Comparison of ENCODE assay signal across 1 cellular context in the genomic region with DNA sequence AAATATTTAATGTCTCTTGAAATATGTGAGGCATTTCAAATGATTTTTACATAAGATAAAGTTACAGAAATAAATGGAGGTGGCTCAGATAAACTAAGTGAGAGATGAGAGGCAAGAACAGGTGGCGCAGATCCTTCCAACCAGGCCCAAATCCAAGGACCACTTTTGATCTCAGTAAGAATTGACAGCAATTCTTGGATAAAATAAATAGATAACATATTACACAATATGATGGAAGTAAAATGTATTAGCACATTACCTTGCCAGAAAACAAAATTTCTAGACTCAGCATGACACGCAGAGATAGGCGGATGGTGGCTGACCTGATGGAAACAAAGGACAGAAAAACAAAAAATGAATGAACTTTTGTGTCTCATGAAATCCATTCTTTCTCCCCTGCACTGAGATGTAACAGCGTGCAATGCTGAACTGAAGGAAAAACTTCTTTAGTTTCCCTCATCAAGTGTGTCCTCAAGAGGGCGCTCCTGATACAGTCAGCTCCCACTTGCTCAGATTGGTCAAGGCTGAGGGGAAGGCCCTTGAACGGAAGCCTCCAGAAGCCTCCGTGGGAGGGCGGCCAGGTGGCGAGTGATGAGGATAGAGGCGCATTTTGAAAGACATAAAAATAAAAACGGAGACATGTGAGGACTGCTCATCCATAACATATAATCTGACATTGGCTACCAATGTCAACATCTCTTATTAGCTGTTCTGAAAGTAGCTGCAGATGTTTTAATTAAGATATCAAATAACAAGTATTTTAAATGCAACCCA.
A peak's percentile ranks its signal among the peaks of the same experiment; 100 is the strongest.
TF ChIP-seq lines count a peak whose summit lies in the region.

No MANE protein-coding gene starts in this region.

TF ChIP-seq in GM12878, 131 proteins besides CTCF, POLR2A, EP300 and RAD21 (continued from another document):
- TF ChIP-seq, protein P1, sequence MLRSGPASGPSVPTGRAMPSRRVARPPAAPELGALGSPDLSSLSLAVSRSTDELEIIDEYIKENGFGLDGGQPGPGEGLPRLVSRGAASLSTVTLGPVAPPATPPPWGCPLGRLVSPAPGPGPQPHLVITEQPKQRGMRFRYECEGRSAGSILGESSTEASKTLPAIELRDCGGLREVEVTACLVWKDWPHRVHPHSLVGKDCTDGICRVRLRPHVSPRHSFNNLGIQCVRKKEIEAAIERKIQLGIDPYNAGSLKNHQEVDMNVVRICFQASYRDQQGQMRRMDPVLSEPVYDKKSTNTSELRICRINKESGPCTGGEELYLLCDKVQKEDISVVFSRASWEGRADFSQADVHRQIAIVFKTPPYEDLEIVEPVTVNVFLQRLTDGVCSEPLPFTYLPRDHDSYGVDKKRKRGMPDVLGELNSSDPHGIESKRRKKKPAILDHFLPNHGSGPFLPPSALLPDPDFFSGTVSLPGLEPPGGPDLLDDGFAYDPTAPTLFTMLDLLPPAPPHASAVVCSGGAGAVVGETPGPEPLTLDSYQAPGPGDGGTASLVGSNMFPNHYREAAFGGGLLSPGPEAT (IDR thresholded peaks at IDR 0.05; ENCODE audit: low read depth) = no peak
- no peak for TF ChIP-seq EZH2 (IDR thresholded peaks at IDR 0.05; ENCODE audit: borderline replicate concordance, control insufficient read depth, low read depth, low read length)
- TF ChIP-seq ATF7 (IDR thresholded peaks at IDR 0.05; ENCODE audit: low read depth) = no peak
- TF ChIP-seq LARP7 (IDR thresholded peaks at IDR 0.05) = no peak
- no peak for TF ChIP-seq SRF (IDR thresholded peaks at IDR 0.05; ENCODE audit: low read depth in 2 of 2, low read length in 2 of 2)
- TF ChIP-seq TARDBP (IDR thresholded peaks at IDR 0.05; ENCODE audit: borderline replicate concordance) = no peak
- TF ChIP-seq TCF12 (IDR thresholded peaks at IDR 0.05; ENCODE audit: low read depth, low read length) = peak; percentile 90
- TF ChIP-seq WRNIP1 (IDR thresholded peaks at IDR 0.05; ENCODE audit: borderline replicate concordance, low read depth, low read length) = 0 out of 2 replicates have a peak, but pooled peaks have one; percentile 56
- TF ChIP-seq SMC3 (IDR thresholded peaks at IDR 0.05; ENCODE audit: borderline replicate concordance, low read length) = peak; percentile 96
- TF ChIP-seq SP1 (IDR thresholded peaks at IDR 0.05; ENCODE audit: low read depth, low read length) = no peak
- TF ChIP-seq BCL11A (IDR thresholded peaks at IDR 0.05; ENCODE audit: low read depth, low read length) = no peak
- TF ChIP-seq SIN3A (IDR thresholded peaks at IDR 0.05; ENCODE audit: low read depth, low read length) = no peak
- TF ChIP-seq GABPA (IDR thresholded peaks at IDR 0.05; ENCODE audit: low read depth) = no peak
- TF ChIP-seq POLR2AphosphoS5 (IDR thresholded peaks at IDR 0.05; ENCODE audit: low read length) = no peak
- TF ChIP-seq BHLHE40 (IDR thresholded peaks at IDR 0.05; ENCODE audit: borderline replicate concordance in 1 of 2, low read depth in 2 of 2, low read length in 1 of 2) = peak; percentile 12 to 28; a peak in 1 of 4 replicates
- TF ChIP-seq, protein P2, sequence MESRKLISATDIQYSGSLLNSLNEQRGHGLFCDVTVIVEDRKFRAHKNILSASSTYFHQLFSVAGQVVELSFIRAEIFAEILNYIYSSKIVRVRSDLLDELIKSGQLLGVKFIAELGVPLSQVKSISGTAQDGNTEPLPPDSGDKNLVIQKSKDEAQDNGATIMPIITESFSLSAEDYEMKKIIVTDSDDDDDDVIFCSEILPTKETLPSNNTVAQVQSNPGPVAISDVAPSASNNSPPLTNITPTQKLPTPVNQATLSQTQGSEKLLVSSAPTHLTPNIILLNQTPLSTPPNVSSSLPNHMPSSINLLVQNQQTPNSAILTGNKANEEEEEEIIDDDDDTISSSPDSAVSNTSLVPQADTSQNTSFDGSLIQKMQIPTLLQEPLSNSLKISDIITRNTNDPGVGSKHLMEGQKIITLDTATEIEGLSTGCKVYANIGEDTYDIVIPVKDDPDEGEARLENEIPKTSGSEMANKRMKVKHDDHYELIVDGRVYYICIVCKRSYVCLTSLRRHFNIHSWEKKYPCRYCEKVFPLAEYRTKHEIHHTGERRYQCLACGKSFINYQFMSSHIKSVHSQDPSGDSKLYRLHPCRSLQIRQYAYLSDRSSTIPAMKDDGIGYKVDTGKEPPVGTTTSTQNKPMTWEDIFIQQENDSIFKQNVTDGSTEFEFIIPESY (IDR thresholded peaks at IDR 0.05) = no peak
- no peak for TF ChIP-seq FOS (IDR thresholded peaks at IDR 0.05; ENCODE audit: borderline replicate concordance, extremely low read depth, insufficient read length)
- no peak for TF ChIP-seq KAT2A (conservative IDR thresholded peaks at IDR 0.05; ENCODE audit: control insufficient read depth, low read depth, low read length)
